22 cellular contexts compared by ENCODE assay signal in the genomic region with DNA sequence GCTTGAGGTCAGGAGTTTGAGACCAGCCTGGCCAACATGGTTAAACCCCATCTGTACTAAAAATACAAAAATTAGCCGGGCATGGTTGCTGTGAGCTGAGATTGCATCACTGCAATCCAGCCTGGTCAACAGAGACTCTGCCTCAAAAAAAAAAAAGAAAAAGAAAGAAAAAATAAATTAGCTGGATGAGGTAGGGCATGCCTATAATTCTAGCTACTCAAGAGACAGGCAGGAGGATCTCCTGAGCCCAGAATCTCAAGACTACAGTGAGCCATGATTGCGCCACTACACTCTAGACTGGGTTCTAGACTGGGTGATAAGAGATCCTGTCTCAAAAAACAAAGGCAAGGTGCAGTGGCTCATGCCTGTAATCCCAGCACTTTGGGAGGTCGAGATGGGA. TPM values are rescaled to one million over a fixed set of nuclear protein-coding genes. Genes with fewer than 3 reads are reported as not detected.
DNase-seq lines count a peak whose midpoint lies in the region; ATAC-seq, FAIRE-seq and TF ChIP-seq lines count a peak whose summit lies in the region.
"Had no signal": no experiment of that assay in that cellular context is flagged by ENCODE, and none has a peak within 500 bp of the region (broad histone marks: within the 10 kb centered on the region; RNA-seq: fewer than 3 reads in every experiment).

No MANE protein-coding gene starts in this region.

- H2AFZ ChIP-seq in K562 (ENCODE audit: low read depth, low read length) (no peak overlapping the region), HepG2 (ENCODE audit: low read length) (no peak overlapping the region)

- peaks cover 49 to 61% (median 56%) of the 10 kb centered on the region in 10 experiments for H3K4me1 ChIP-seq in BLaER1 treated with 17β-estradiol and CSF1 and Interleukin-3, amounts not matched to agents 10 nM and 100 nM
- peaks cover 37% of the 10 kb centered on the region for H3K4me1 ChIP-seq in HEK293 (ENCODE audit: control insufficient read depth, insufficient read depth, low read length)
- H3K4me1 ChIP-seq in K562 (replicated peaks in 1 of 2; ENCODE audit: control insufficient read depth in 2 of 2, insufficient read depth in 2 of 2, low read length in 2 of 2): peaks cover 3 to 10% of the 10 kb centered on the region in 2 experiments; a peak in 3 of 5 replicates
- H3K4me1 ChIP-seq in HepG2 (ENCODE audit: insufficient read depth, low read length): peaks cover 39% of the 10 kb centered on the region

- TF ChIP-seq POLR2A in K562 (conservative IDR thresholded peaks at IDR 0.05): no peak
- TF ChIP-seq POLR2A in HepG2 (IDR thresholded peaks at IDR 0.05; ENCODE audit: insufficient read depth in 1 of 2, low read depth in 2 of 2, low read length in 2 of 2): no peak

- FAIRE-seq in K562 (lab: Jason Lieb, UNC) (no peak), HepG2 (lab: Jason Lieb, UNC) (no peak)
- FAIRE-seq: D721Med, frontal cortex, small intestine had no signal

- ATAC-seq in K562: 0 out of 3 replicates have a peak, but pooled peaks have one; percentile 24
- no peak for ATAC-seq in HepG2
- ATAC-seq: activated T-helper 17 cell treated with anti-CD3 and anti-CD28 coated beads, Interleukin-2, amount 50 U/mL, for 72 hours; effector memory CD8-positive, alpha-beta T cell had no signal

- intact Hi-C loops in K562 (cut with micrococcal nuclease): no loop called here
- intact Hi-C loops in HepG2 (cut with micrococcal nuclease; ENCODE audit: unreplicated experiment): no loop called here

- no peaks in the 10 kb centered on the region for H3K9me1 ChIP-seq in K562 (ENCODE audit: control insufficient read depth, insufficient read depth, low read length)

- peak overlapping the region in 10 of 11 experiments; percentile 16 to 95 (median 36); a peak in 17 of 22 replicates for H3K4me2 ChIP-seq in BLaER1 treated with 17β-estradiol and CSF1 and Interleukin-3, amounts not matched to agents 10 nM and 100 nM
- H3K4me2 ChIP-seq in K562 (ENCODE audit: insufficient read depth, low read length): no peak overlapping the region
- H3K4me2 ChIP-seq in HepG2 (ENCODE audit: low read depth, low read length): no peak overlapping the region

- H3K9ac ChIP-seq in BLaER1 treated with 17β-estradiol and CSF1 and Interleukin-3, amounts not matched to agents 10 nM and 100 nM: no peak overlapping the region
- H3K9ac ChIP-seq in K562 (ENCODE audit: insufficient read depth in 1 of 2, low read depth in 2 of 2, low read length in 2 of 2) (no peak overlapping the region), HepG2 (ENCODE audit: insufficient read depth, low read depth, low read length) (no peak overlapping the region)

- 78% methylated on average over 3 of the region's 3 CpGs for WGBS in K562 (ENCODE audit: insufficient coverage, low coverage, missing lambda C conversion rate)
- 96% methylated on average over 3 of the region's 3 CpGs for WGBS in HepG2 (ENCODE audit: low lambda C conversion rate)

- H3K36me3 ChIP-seq in BLaER1 treated with 17β-estradiol and CSF1 and Interleukin-3, amounts not matched to agents 10 nM and 100 nM: peaks cover 24 to 72% (median 58%) of the 10 kb centered on the region in 11 experiments; a peak in 21 of 22 replicates
- H3K36me3 ChIP-seq in HEK293 (ENCODE audit: control insufficient read depth in 2 of 2, insufficient read depth in 1 of 2, low read length in 2 of 2) (peaks cover 12 to 19% of the 10 kb centered on the region in 2 experiments), K562 (ENCODE audit: control insufficient read depth, insufficient read depth, low read length) (peaks cover 26% of the 10 kb centered on the region), HepG2 (replicated peaks in 1 of 2; ENCODE audit: control insufficient read depth in 1 of 2, insufficient read depth in 2 of 2, low read length in 2 of 2) (peaks cover 1 to 19% of the 10 kb centered on the region in 2 experiments; a peak in 4 of 5 replicates)
- H3K36me3 ChIP-seq: thoracic aorta had no signal

- H3K4me3 ChIP-seq in BLaER1 treated with 17β-estradiol and CSF1 and Interleukin-3, amounts not matched to agents 10 nM and 100 nM: no peak overlapping the region
- H3K4me3 ChIP-seq in HEK293 (ENCODE audit: low read depth, low read length) (no peak overlapping the region), K562 (no peak overlapping the region), HepG2 (replicated peaks in 1 of 3; ENCODE audit: insufficient read depth in 1 of 3, low read depth in 2 of 3, low read length in 3 of 3) (no peak overlapping the region)
- H3K4me3 ChIP-seq: thoracic aorta had no signal

- H4K20me1 ChIP-seq in BLaER1 treated with 17β-estradiol and CSF1 and Interleukin-3, amounts not matched to agents 10 nM and 100 nM: peaks cover 98 to 100% (median 100%) of the 10 kb centered on the region in 11 experiments
- H4K20me1 ChIP-seq in K562 (replicated peaks; ENCODE audit: control insufficient read depth, insufficient read depth, low read length) (peaks cover 6% of the 10 kb centered on the region; the same call in 1 of the 2 replicates), HepG2 (ENCODE audit: insufficient read depth, low read length) (peaks cover 51% of the 10 kb centered on the region)

- TF ChIP-seq RAD21 in K562 (CRISPR knock-in tag; conservative IDR thresholded peaks at IDR 0.05 in 1 of 2, IDR thresholded peaks at IDR 0.05 in 1 of 2) (no peak), HepG2 (CRISPR knock-in tag; IDR thresholded peaks at IDR 0.05) (no peak)

- no peak for DNase-seq in K562 (ENCODE audit: extremely low read depth in 1 of 4, low spot score in 3 of 4)
- no peak for DNase-seq in HepG2 (ENCODE audit: low spot score)
- no peak for DNase-seq in foreskin melanocyte
- no peak for DNase-seq in inferior parietal cortex (ENCODE audit: extremely low spot score)
- DNase-seq in SIG-M5 treated with dmso at 0.1 percent for 504 hours (lab: John Stamatoyannopoulos, UW; ENCODE audit: unreplicated experiment): no peak
- DNase-seq in NCI-H1694 (lab: John Stamatoyannopoulos, UW): no peak
- DNase-seq: activated CD8-positive, alpha-beta memory T cell treated with anti-CD3 and anti-CD28 coated beads for 24 hours; amygdala; central memory CD4-positive, alpha-beta T cell; effector memory CD8-positive, alpha-beta T cell; GF-D8; Karpas-422; NCI-H1436 treated with DMSO at 0.1 percent for 48 hours; NCI-H2227 treated with DMSO at 0.1 percent for 48 hours; SHP77 treated with DMSO at 0.1 percent for 48 hours; small intestine had no signal

- POLR2A ChIA-PET in HEK293 (lab: Yijun Ruan, JAX) (no interaction called here), K562 (lab: Yijun Ruan, JAX) (interaction anchor here (1.2 kb wide), 1 partner anchor 10 kb away, joined by 6 read pairs; no protein-coding TSS in a partner anchor), HepG2 (lab: Yijun Ruan, JAX) (no interaction called here)

- in situ Hi-C loops in K562 (cut with MboI): no loop called here
- in situ Hi-C loops in HepG2 (cut with HindIII; ENCODE audit: extremely low pct_ligation_motif_present, low pct_unique_long_range_greater_than_20kb): no loop called here

- H3K79me2 ChIP-seq in K562 (ENCODE audit: control insufficient read depth, insufficient read depth, low read length): peaks cover 90% of the 10 kb centered on the region
- H3K79me2 ChIP-seq in HepG2 (ENCODE audit: insufficient read depth, low read length): peaks cover 87% of the 10 kb centered on the region

- TF ChIP-seq CTCF in HEK293 (tag by site-specific recombination; IDR thresholded peaks at IDR 0.05) (no peak), K562 (IDR thresholded peaks at IDR 0.05 in 2 of 3, conservative IDR thresholded peaks at IDR 0.05 in 1 of 3; ENCODE audit: insufficient read depth in 2 of 3, low read depth in 1 of 3, low read length in 3 of 3) (no peak), HepG2 (CRISPR knock-in tag; IDR thresholded peaks at IDR 0.05) (no peak)

- peak overlapping the region in 3 of 11 experiments; percentile 10 to 26 (median 24); a peak in 6 of 22 replicates for H3K27ac ChIP-seq in BLaER1 treated with 17β-estradiol and CSF1 and Interleukin-3, amounts not matched to agents 10 nM and 100 nM
- H3K27ac ChIP-seq in HEK293 (ENCODE audit: extremely low read depth, low read depth, low read length) (no peak overlapping the region), K562 (ENCODE audit: extremely low read depth, low read depth, low read length) (no peak overlapping the region), HepG2 (ENCODE audit: extremely low read length, insufficient read depth, low read length) (no peak overlapping the region)

- H3K9me3 ChIP-seq in BLaER1 treated with 17β-estradiol and CSF1 and Interleukin-3, amounts not matched to agents 10 nM and 100 nM (replicated peaks in 1 of 11): no peaks in the 10 kb centered on the region
- no peaks in the 10 kb centered on the region for H3K9me3 ChIP-seq in HEK293 (ENCODE audit: control insufficient read depth, insufficient read depth, low read depth, low read length)
- H3K9me3 ChIP-seq in K562 (replicated peaks; ENCODE audit: control insufficient read depth, insufficient read depth, low read depth, low read length): no peaks in the 10 kb centered on the region
- H3K9me3 ChIP-seq in HepG2 (ENCODE audit: low read length): no peaks in the 10 kb centered on the region
- H3K9me3 ChIP-seq: thoracic aorta had no signal

- no peak for TF ChIP-seq EP300 in K562 (IDR thresholded peaks at IDR 0.05; ENCODE audit: low read length)
- no peak for TF ChIP-seq EP300 in HepG2 (IDR thresholded peaks at IDR 0.05; ENCODE audit: low read depth in 2 of 2, low read length in 2 of 2)
- TF ChIP-seq EP300 in HepG2 (CRISPR knock-in tag; IDR thresholded peaks at IDR 0.05; ENCODE audit: borderline replicate concordance): no peak

- no peaks in the 10 kb centered on the region for H3K27me3 ChIP-seq in BLaER1 treated with 17β-estradiol and CSF1 and Interleukin-3, amounts not matched to agents 10 nM and 100 nM
- H3K27me3 ChIP-seq in K562 (ENCODE audit: control insufficient read depth in 2 of 2, insufficient read depth in 2 of 2, low read length in 2 of 2) (no peaks in the 10 kb centered on the region), HepG2 (ENCODE audit: control insufficient read depth in 1 of 2, insufficient read depth in 2 of 2, low read length in 2 of 2) (no peaks in the 10 kb centered on the region)

- CTCF ChIA-PET in HEK293 (lab: Yijun Ruan, JAX): interaction anchor here (0.6 to 0.7 kb wide), 2 partner anchors 9 to 418 kb away, joined by 3 to 4 read pairs; no protein-coding TSS in a partner anchor
- CTCF ChIA-PET in K562 (lab: Yijun Ruan, JAX; ENCODE audit: low intra/inter-chr PET ratio): no interaction called here
- CTCF ChIA-PET in HepG2 (lab: Yijun Ruan, JAX; ENCODE audit: low intra/inter-chr PET ratio, low total read pairs): no interaction called here

- no TSS peak for BruUV-seq in K562 (replicated peaks; lab: Mats Ljungman, UMichigan)
- BruUV-seq in HepG2 (replicated peaks; lab: Mats Ljungman, UMichigan): no TSS peak

RNA-seq across cellular contexts. Expression of gene PPP4R3A, which starts 16.9 kb away (rescaled TPM):
- total RNA-seq in K562 (2011; cell fraction: chromatin; rRNA removed; ENCODE audit: low replicate concordance): 29.3 and 104 TPM in 2 replicates
- 16.8 and 17.8 TPM in 2 replicates for total RNA-seq in K562 (2011; cell fraction: nucleolus; rRNA removed)
- 29.3 and 44.7 TPM in 2 replicates for total RNA-seq in K562 (2011; cell fraction: nucleoplasm; rRNA removed)
- total RNA-seq in K562 (2014; rRNA removed) (29.9 and 37.8 TPM in 2 replicates), K562 (2014; rRNA removed; fragmentation: Illumina TruSeq; extraction: Trizol) (44.5 and 46.2 TPM in 2 replicates), K562 (2015; rRNA removed; fragmentation: Illumina TruSeq; extraction: Trizol) (48.5 and 54.9 TPM in 2 replicates), K562 (2021) (44.9 and 49.9 TPM in 2 replicates), HepG2 (2016; rRNA removed; fragmentation: Illumina TruSeq; extraction: Trizol) (57.4 and 89.0 TPM in 2 replicates)
- polyA plus RNA-seq in K562 (2011; rRNA removed) (32.5 and 32.8 TPM in 2 replicates), K562 (2014; fragmentation: Illumina TruSeq; extraction: Trizol) (42.6 and 54.1 TPM in 2 replicates), K562 (2014; fragmentation: Nextera tagmentation; extraction: Ambion mirVana) (10 to 100 TPM in 1 of 2 experiments, 1 to 10 TPM in 1; 9.5 to 14.7 TPM), K562 (2014; rRNA removed) (32.8 and 52.6 TPM in 2 replicates), HepG2 (2011; rRNA removed) (22.3 and 22.5 TPM in 2 replicates)
- 8.2 and 13.6 TPM in 2 replicates for polyA plus RNA-seq in K562 (2011; cell fraction: cytosol; rRNA removed)
- polyA plus RNA-seq in K562 (2011; cell fraction: nucleus; rRNA removed): 31.4 and 33.4 TPM in 2 replicates
- 28.6 and 29.4 TPM in 2 replicates for polyA plus RNA-seq in K562 (2012)
- 36.3 and 37.3 TPM in 2 replicates for polyA minus RNA-seq in K562 (2011; rRNA and poly(A)+ RNA removed)
- polyA minus RNA-seq in K562 (2011; cell fraction: cytosol; rRNA and poly(A)+ RNA removed): 12.9 and 22.3 TPM in 2 replicates
- 12.9 and 27.3 TPM in 2 replicates for polyA minus RNA-seq in K562 (2011; cell fraction: nucleus; rRNA and poly(A)+ RNA removed)
- total RNA-seq in HepG2 (2016; cell fraction: cytosol; rRNA removed; fragmentation: Illumina TruSeq; extraction: Trizol; ENCODE audit: low read depth): 19.7 and 21.2 TPM in 2 replicates
- 60.8 and 82.7 TPM in 2 replicates for total RNA-seq in HepG2 (2016; cell fraction: insoluble cytoplasmic fraction; rRNA removed; fragmentation: Illumina TruSeq; extraction: Trizol)
- 40.5 and 42.1 TPM in 2 replicates for total RNA-seq in HepG2 (2016; cell fraction: membrane; rRNA removed; fragmentation: Illumina TruSeq; extraction: Trizol)
- 63.0 and 72.1 TPM in 2 replicates for total RNA-seq in HepG2 (2016; cell fraction: nucleus; rRNA removed; fragmentation: Illumina TruSeq; extraction: Trizol)
- 11.4 and 17.4 TPM in 2 replicates for polyA plus RNA-seq in HepG2 (2011; cell fraction: cytosol; rRNA removed)
- polyA plus RNA-seq in HepG2 (2011; cell fraction: nucleus; rRNA removed): 26.8 and 27.5 TPM in 2 replicates
- 39.0 and 43.9 TPM in 2 replicates for polyA plus RNA-seq in HepG2 (2012)
- polyA plus RNA-seq in HepG2 (2016; cell fraction: cytosol; fragmentation: Illumina TruSeq; extraction: Trizol; ENCODE audit: low read depth): 4.7 and 5.3 TPM in 2 replicates
- polyA plus RNA-seq in HepG2 (2016; cell fraction: insoluble cytoplasmic fraction; fragmentation: Illumina TruSeq; extraction: Trizol; ENCODE audit: low read depth): 74.1 and 82.9 TPM in 2 replicates
- 18.0 and 19.0 TPM in 2 replicates for polyA plus RNA-seq in HepG2 (2016; cell fraction: membrane; fragmentation: Illumina TruSeq; extraction: Trizol; ENCODE audit: low read depth)
- 99.9 and 101 TPM in 2 replicates for polyA plus RNA-seq in HepG2 (2016; cell fraction: nucleus; fragmentation: Illumina TruSeq; extraction: Trizol; ENCODE audit: insufficient read depth, low read depth)
- polyA minus RNA-seq in HepG2 (2011; rRNA and poly(A)+ RNA removed; ENCODE audit: low replicate concordance): 16.2 and 31.7 TPM in 2 replicates
- 26.6 and 29.5 TPM in 2 replicates for polyA minus RNA-seq in HepG2 (2011; cell fraction: cytosol; rRNA and poly(A)+ RNA removed)
- 68.9 and 69.3 TPM in 2 replicates for polyA minus RNA-seq in HepG2 (2011; cell fraction: nucleus; rRNA and poly(A)+ RNA removed)

Comparison
In these comparisons a context has a peak if more than half of its experiments do, and no peak if none do; other contexts are left out.
1. H3K4me2 ChIP-seq: peak in BLaER1 treated with 17β-estradiol and CSF1 and Interleukin-3, amounts not matched to agents 10 nM and 100 nM (10 of 11); none in K562 (single experiment) and HepG2 (single experiment).